ENCODE assay signal across 10 cellular contexts in the genomic region with DNA sequence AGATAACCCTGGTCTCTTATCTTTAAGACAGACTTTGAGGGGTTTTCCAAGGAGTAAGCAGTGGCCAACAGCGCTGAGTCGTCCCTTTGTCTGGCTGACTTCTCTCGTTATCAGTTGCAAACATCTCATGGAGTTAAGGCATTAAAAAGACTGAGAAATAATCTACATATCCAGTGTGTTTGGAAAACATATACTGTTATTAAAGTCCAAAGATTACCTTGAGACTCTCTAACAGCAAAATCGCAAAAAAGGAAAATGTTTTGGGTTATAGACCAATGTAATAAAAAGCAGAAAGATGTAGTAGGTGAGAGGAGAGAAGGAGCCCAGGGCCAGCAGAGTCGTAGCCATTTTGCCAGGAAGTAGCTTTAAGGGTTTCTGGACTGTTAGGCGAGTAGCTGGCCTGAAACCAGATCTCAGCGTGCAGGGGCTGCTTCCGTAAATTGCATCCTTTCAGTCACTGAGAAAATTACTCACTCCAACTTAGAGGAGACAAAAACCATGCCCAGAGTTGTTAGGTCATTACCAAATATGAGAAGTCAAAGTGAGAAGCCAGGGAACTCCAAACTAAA. TPM values are rescaled to one million over a fixed set of nuclear protein-coding genes. Genes with fewer than 3 reads are reported as not detected.
DNase-seq lines count a peak whose midpoint lies in the region; ATAC-seq, FAIRE-seq and TF ChIP-seq lines count a peak whose summit lies in the region.
"Had no signal": no experiment of that assay in that cellular context is flagged by ENCODE, and none has a peak within 500 bp of the region (broad histone marks: within the 10 kb centered on the region; RNA-seq: fewer than 3 reads in every experiment).

No MANE protein-coding gene starts in this region.

- DNase-seq in DMS79 treated with DMSO at 0.1 percent for 48 hours (lab: John Stamatoyannopoulos, UW) = peak; percentile 45
- DNase-seq in DMS79 (lab: John Stamatoyannopoulos, UW) = no peak
- peak; percentile 61 for DNase-seq in HTR-8/SVneo (ENCODE audit: insufficient read length, low spot score)
- peak; percentile 28 for DNase-seq in GM12878 (ENCODE audit: low read depth, low spot score)
- DNase-seq in sigmoid colon = no peak
- DNase-seq in NCI-H345 (lab: John Stamatoyannopoulos, UW) = no peak
- DNase-seq in stimulated activated naive CD8-positive, alpha-beta T cell treated with anti-CD3 and anti-CD28 coated beads, Interleukin-15, amount 100 ng/mL, for 72 hours = no peak
- DNase-seq in NCI-H526 (lab: John Stamatoyannopoulos, UW) = no peak
- DNase-seq: 8988T; activated CD4-positive, alpha-beta T cell treated with anti-CD3 and anti-CD28 coated beads, Interleukin-2, amount 10 ng/mL, durations not matched to agents 7 days and 5 days had no signal

- H3K4me3 ChIP-seq in GM12878 (no peak overlapping the region), sigmoid colon (no peak overlapping the region)

- H3K4me3 Mint-ChIP-seq in stimulated activated naive CD8-positive, alpha-beta T cell treated with anti-CD3 and anti-CD28 coated beads, Interleukin-15, amount 100 ng/mL, for 72 hours = no peak overlapping the region
- H3K4me3 Mint-ChIP-seq: activated CD4-positive, alpha-beta T cell treated with anti-CD3 and anti-CD28 coated beads, Interleukin-2, amount 10 ng/mL, durations not matched to agents 7 days and 5 days had no signal

- no peak for TF ChIP-seq EP300 in GM12878 (IDR thresholded peaks at IDR 0.05; ENCODE audit: borderline replicate concordance in 1 of 2, control insufficient read depth in 1 of 2, low read depth in 2 of 2, low read length in 2 of 2)
- TF ChIP-seq EP300 in sigmoid colon (IDR thresholded peaks at IDR 0.05) = no peak

- no peak overlapping the region for H3K27ac Mint-ChIP-seq in stimulated activated naive CD8-positive, alpha-beta T cell treated with anti-CD3 and anti-CD28 coated beads, Interleukin-15, amount 100 ng/mL, for 72 hours
- H3K27ac Mint-ChIP-seq: activated CD4-positive, alpha-beta T cell treated with anti-CD3 and anti-CD28 coated beads, Interleukin-2, amount 10 ng/mL, durations not matched to agents 7 days and 5 days had no signal

- TF ChIP-seq POLR2A in GM12878 (IDR thresholded peaks at IDR 0.05; ENCODE audit: low read depth, low read length) (0 out of 2 replicates have a peak, but pooled peaks have one; percentile 40), sigmoid colon (IDR thresholded peaks at IDR 0.05) (no peak)

- H3K27me3 Mint-ChIP-seq in stimulated activated naive CD8-positive, alpha-beta T cell treated with anti-CD3 and anti-CD28 coated beads, Interleukin-15, amount 100 ng/mL, for 72 hours = peaks cover 11% of the 10 kb centered on the region

- TF ChIP-seq RAD21 in GM12878 (IDR thresholded peaks at IDR 0.05; ENCODE audit: insufficient read depth, low read depth, low read length) = no peak

- H3K36me3 ChIP-seq in GM12878 (ENCODE audit: control insufficient read depth in 2 of 2, insufficient read depth in 2 of 2, low read length in 1 of 2) (no peaks in the 10 kb centered on the region), sigmoid colon (no peaks in the 10 kb centered on the region)

- POLR2A ChIA-PET in GM12878 (lab: Charles Lee) = interaction anchor here (0.5 to 0.6 kb wide), 2 partner anchors 42 to 73 kb away, joined by 3 read pairs; no protein-coding TSS in a partner anchor

- CTCF ChIA-PET in GM12878 (lab: Yijun Ruan, JAX) = interaction anchor here (2.0 to 2.3 kb wide), 2 partner anchors 11 to 13 kb away, joined by 4 to 16 read pairs; no protein-coding TSS in a partner anchor

- intact Hi-C loops in GM12878 (cut with micrococcal nuclease; ENCODE audit: unreplicated experiment) = no loop called here
- intact Hi-C loops in sigmoid colon (cut with DNase I) = no loop called here

- ATAC-seq in GM12878 = peak; percentile 96
- ATAC-seq in stimulated activated naive CD8-positive, alpha-beta T cell treated with anti-CD3 and anti-CD28 coated beads, Interleukin-15, amount 100 ng/mL, for 72 hours = no peak

- peak overlapping the region; percentile 79 for H2AFZ ChIP-seq in GM12878 (ENCODE audit: control insufficient read depth, low read depth, low read length)

- H3K9me3 ChIP-seq in GM12878 (replicated peaks; ENCODE audit: control insufficient read depth, insufficient read depth, low read length) = no peaks in the 10 kb centered on the region
- peaks cover 0 to 2% (median 0%) of the 10 kb centered on the region in 4 donors for H3K9me3 ChIP-seq in sigmoid colon

- BruUV-seq in GM12878 (replicated peaks; lab: Mats Ljungman, UMichigan) = no TSS peak

- H3K4me1 ChIP-seq in GM12878 (ENCODE audit: control insufficient read depth, insufficient read depth, low read length) (no peaks in the 10 kb centered on the region), sigmoid colon (peaks cover 0 to 19% (median 11%) of the 10 kb centered on the region in 4 donors)

- TF ChIP-seq CTCF in GM12878 (IDR thresholded peaks at IDR 0.05 in 2 of 3, conservative IDR thresholded peaks at IDR 0.05 in 1 of 3; ENCODE audit: control insufficient read depth in 2 of 3, extremely low read depth in 1 of 3, insufficient read depth in 1 of 3, low read depth in 3 of 3, low read length in 3 of 3) (no peak), sigmoid colon (IDR thresholded peaks at IDR 0.05) (no peak)

- RAD21 ChIA-PET in GM12878 (lab: Charles Lee; ENCODE audit: unreplicated experiment) = interaction anchor here (0.6 to 0.7 kb wide), 3 partner anchors 12 to 1006 kb away, joined by 3 to 4 read pairs (median 3); no protein-coding TSS in a partner anchor

- no peak for FAIRE-seq in HTR-8/SVneo (lab: Jason Lieb, UNC)
- FAIRE-seq in GM12878 (lab: Jason Lieb, UNC) = peak; percentile 89

- H3K27ac ChIP-seq in GM12878 (ENCODE audit: control insufficient read depth, insufficient read depth) (no peak overlapping the region), sigmoid colon (peak overlapping the region in 3 of 4 donors; percentile 27 to 56 (median 42))

- no peaks in the 10 kb centered on the region for H4K20me1 ChIP-seq in GM12878 (ENCODE audit: control insufficient read depth, insufficient read depth)

- peaks cover 0 to 13% of the 10 kb centered on the region in 2 donors for H3K9me3 Mint-ChIP-seq in stimulated activated naive CD8-positive, alpha-beta T cell treated with anti-CD3 and anti-CD28 coated beads, Interleukin-15, amount 100 ng/mL, for 72 hours

- H3K4me2 ChIP-seq in GM12878 (ENCODE audit: control insufficient read depth, insufficient read depth) = peak overlapping the region; percentile 14; the same call in 1 of the 2 replicates

- WGBS in GM12878 (ENCODE audit: insufficient coverage, insufficient replicate concordance, low lambda C conversion rate, missing lambda C conversion rate) = 28% methylated on average over 8 of the region's 8 CpGs
- WGBS in sigmoid colon, 2 donors = 52 to 57% methylated on average over 8 of the region's 8 CpGs

- H3K4me1 Mint-ChIP-seq in stimulated activated naive CD8-positive, alpha-beta T cell treated with anti-CD3 and anti-CD28 coated beads, Interleukin-15, amount 100 ng/mL, for 72 hours = no peaks in the 10 kb centered on the region
- H3K4me1 Mint-ChIP-seq: activated CD4-positive, alpha-beta T cell treated with anti-CD3 and anti-CD28 coated beads, Interleukin-2, amount 10 ng/mL, durations not matched to agents 7 days and 5 days had no signal

- H3K9ac ChIP-seq in GM12878 (ENCODE audit: control insufficient read depth, insufficient read depth, low read length) = no peak overlapping the region

- SMC1A ChIA-PET in GM12878 (lab: Charles Lee; ENCODE audit: uncharacterized antibody, unreplicated experiment) = interaction anchor here (0.7 to 1.6 kb wide), 7 partner anchors 9 to 66 kb away, joined by 3 to 5 read pairs (median 4); a partner anchor contains a TSS

- H3K79me2 ChIP-seq in GM12878 (ENCODE audit: control insufficient read depth, insufficient read depth, low read length) = no peaks in the 10 kb centered on the region

- in situ Hi-C loops in GM12878 (cut with MboI) = no loop called here

- H3K27me3 ChIP-seq in GM12878 (replicated peaks in 1 of 2; ENCODE audit: control insufficient read depth in 2 of 2, insufficient read depth in 2 of 2, low read length in 1 of 2) (peaks cover 0 to 1% of the 10 kb centered on the region in 2 experiments; a peak in 1 of 4 replicates), sigmoid colon (no peaks in the 10 kb centered on the region)

RNA-seq across cellular contexts. Expression of a gene that starts 24.6 kb away (rescaled TPM):
- 0.07 and 0.08 TPM in 2 replicates for total RNA-seq in GM12878 (2013; cell fraction: nucleolus; rRNA removed)
- under 0.01 TPM in 2 replicates for total RNA-seq in GM12878 (2014; rRNA removed)
- 0.04 and 0.09 TPM in 2 replicates for total RNA-seq in GM12878 (2014; rRNA removed; fragmentation: Illumina TruSeq; extraction: Trizol)
- total RNA-seq in GM12878 (2021) = 0.05 TPM in 2 replicates
- not detected for polyA plus RNA-seq in GM12878 (2011; ENCODE audit: low read depth)
- 0.05 and 0.06 TPM in 2 replicates for polyA plus RNA-seq in GM12878 (2011; rRNA removed)
- 0.03 and 0.04 TPM in 2 replicates for polyA plus RNA-seq in GM12878 (2011; cell fraction: cytosol; rRNA removed)
- polyA plus RNA-seq in GM12878 (2011; cell fraction: nucleus; rRNA removed) = 0.15 TPM in 2 replicates
- 0.07 TPM in 2 replicates for polyA plus RNA-seq in GM12878 (2012)
- polyA plus RNA-seq in GM12878 (2014; fragmentation: Illumina TruSeq; extraction: Trizol) = 0.06 and 0.11 TPM in 2 replicates
- under 1 TPM; under 0.01 to 0.05 TPM for polyA plus RNA-seq in GM12878 (2014; fragmentation: Nextera tagmentation; extraction: Ambion mirVana)
- polyA plus RNA-seq in GM12878 (2014; rRNA removed) = 0.03 and 0.09 TPM in 2 replicates
- under 1 TPM in 1 of 2 experiments, not detected in 1; 0.09 TPM for polyA plus RNA-seq in GM12878 (2016; fragmentation: Nextera tagmentation; extraction: Ambion mirVana)
- polyA minus RNA-seq in GM12878 (2011; rRNA and poly(A)+ RNA removed) = 0.05 TPM in 1 of 2 replicates, not detected in the other
- polyA minus RNA-seq in GM12878 (2011; cell fraction: cytosol; rRNA and poly(A)+ RNA removed) = not detected in 2 replicates
- polyA minus RNA-seq in GM12878 (2011; cell fraction: nucleus; rRNA and poly(A)+ RNA removed) = 0.10 TPM in 1 of 2 replicates, not detected in the other
- 1 to 10 TPM in 1 of 4 donors, under 1 TPM in 3; 0.28 to 1.1 (median 0.34) TPM for total RNA-seq in sigmoid colon
- under 1 TPM in 2 of 3 donors, not detected in 1; under 0.01 to 0.31 TPM for polyA plus RNA-seq in sigmoid colon

RNA-seq across cellular contexts. Expression of a gene that starts 39.1 kb away (rescaled TPM):
- 21.8 and 24.7 TPM in 2 replicates for total RNA-seq in GM12878 (2013; cell fraction: nucleolus; rRNA removed)
- total RNA-seq in GM12878 (2014; rRNA removed) (26.2 and 29.6 TPM in 2 replicates), GM12878 (2014; rRNA removed; fragmentation: Illumina TruSeq; extraction: Trizol) (23.1 and 23.5 TPM in 2 replicates), GM12878 (2021) (24.9 and 25.1 TPM in 2 replicates), sigmoid colon (10 to 100 TPM; 41.0 to 56.6 (median 47.9) TPM)
- polyA plus RNA-seq in GM12878 (2011; ENCODE audit: low read depth) = 8.4 TPM
- polyA plus RNA-seq in GM12878 (2011; rRNA removed) (25.0 and 30.5 TPM in 2 replicates), GM12878 (2014; fragmentation: Illumina TruSeq; extraction: Trizol) (17.8 and 30.2 TPM in 2 replicates), GM12878 (2014; fragmentation: Nextera tagmentation; extraction: Ambion mirVana) (10 to 100 TPM in 1 of 2 experiments, 1 to 10 TPM in 1; 9.3 to 13.6 TPM), GM12878 (2014; rRNA removed) (28.2 and 29.8 TPM in 2 replicates), GM12878 (2016; fragmentation: Nextera tagmentation; extraction: Ambion mirVana) (10 to 100 TPM; 13.1 to 14.2 TPM), sigmoid colon (10 to 100 TPM; 42.0 to 49.5 (median 47.3) TPM)
- polyA plus RNA-seq in GM12878 (2011; cell fraction: cytosol; rRNA removed) = 39.8 and 46.6 TPM in 2 replicates
- 40.1 and 56.2 TPM in 2 replicates for polyA plus RNA-seq in GM12878 (2011; cell fraction: nucleus; rRNA removed)
- polyA plus RNA-seq in GM12878 (2012) = 19.7 TPM in 2 replicates
- polyA minus RNA-seq in GM12878 (2011; rRNA and poly(A)+ RNA removed) = 21.8 and 30.3 TPM in 2 replicates
- 7.9 and 9.1 TPM in 2 replicates for polyA minus RNA-seq in GM12878 (2011; cell fraction: cytosol; rRNA and poly(A)+ RNA removed)
- 17.0 and 27.7 TPM in 2 replicates for polyA minus RNA-seq in GM12878 (2011; cell fraction: nucleus; rRNA and poly(A)+ RNA removed)

Comparison
In these comparisons a context has a peak if more than half of its experiments do, and no peak if none do; other contexts are left out.
1. DNase-seq: peak in DMS79 treated with DMSO at 0.1 percent for 48 hours (single experiment), HTR-8/SVneo (single experiment) and GM12878 (single experiment); none in DMS79 (single experiment), sigmoid colon (single experiment), NCI-H345 (single experiment), stimulated activated naive CD8-positive, alpha-beta T cell treated with anti-CD3 and anti-CD28 coated beads, Interleukin-15, amount 100 ng/mL, for 72 hours (0 of 2) and NCI-H526 (0 of 2).